In the genomic region with DNA sequence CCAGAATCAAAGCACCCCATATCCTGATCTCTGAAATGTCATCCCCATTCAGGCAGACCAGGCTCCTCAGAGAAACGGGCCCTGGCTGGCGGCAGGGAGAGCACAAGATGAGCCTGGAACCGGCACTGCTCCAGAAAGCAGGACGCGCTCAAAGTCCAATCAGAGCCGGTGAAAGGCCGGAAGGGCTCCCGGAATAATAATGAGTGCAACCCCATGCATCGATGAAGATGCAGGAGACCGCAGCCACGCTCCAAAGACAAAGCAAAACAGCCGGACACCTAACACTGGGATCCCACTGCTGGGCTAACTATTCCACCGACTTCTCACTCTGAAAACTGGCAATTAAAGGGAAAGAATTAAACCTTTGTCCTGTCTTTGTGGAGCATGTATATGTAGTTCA, we compare ENCODE assay signal across 21 cellular contexts.
DNase-seq lines count a peak whose midpoint lies in the region; ATAC-seq, FAIRE-seq and TF ChIP-seq lines count a peak whose summit lies in the region.
"Had no signal": no experiment of that assay in that cellular context is flagged by ENCODE, and none has a peak within 500 bp of the region (broad histone marks: within the 10 kb centered on the region; RNA-seq: fewer than 3 reads in every experiment).

No MANE protein-coding gene starts in this region.

- no peak overlapping the region for H3K23ac ChIP-seq in H1 (ENCODE audit: insufficient read length)

- H3K18ac ChIP-seq in H1 (ENCODE audit: extremely low read depth, low read length): peak overlapping the region; percentile 28; the same call in 1 of the 2 replicates

- H3K4me1 ChIP-seq in H1 (replicated peaks in 1 of 4; ENCODE audit: control insufficient read depth in 3 of 4, insufficient read depth in 4 of 4, low read length in 3 of 4) (peaks cover 5 to 18% (median 13%) of the 10 kb centered on the region in 4 experiments; a peak in 5 of 7 replicates), osteoblast (ENCODE audit: insufficient read depth, low read length) (peaks cover 4% of the 10 kb centered on the region), vagina (no peaks in the 10 kb centered on the region)
- H3K4me1 ChIP-seq: heart right ventricle, thyroid gland had no signal

- POLR2A ChIA-PET in H1 (lab: Charles Lee; ENCODE audit: partially characterized antibody): interaction anchor here (1.7 to 1.8 kb wide), 2 partner anchors 10 to 49 kb away, joined by 4 to 9 read pairs; no protein-coding TSS in a partner anchor

- H3K4me3 ChIP-seq in H7 (ENCODE audit: insufficient read depth, low read depth, low read length) (no peak overlapping the region), H1 (ENCODE audit: extremely low read depth in 1 of 4, insufficient read depth in 2 of 4, low read depth in 3 of 4, low read length in 4 of 4) (peak overlapping the region in 2 of 4 experiments; percentile 22 to 47; a peak in 4 of 8 replicates), osteoblast (ENCODE audit: insufficient read depth, low read length) (no peak overlapping the region), vagina (no peak overlapping the region)
- H3K4me3 ChIP-seq: heart right ventricle, thyroid gland had no signal

- H4K20me1 ChIP-seq in H1 (replicated peaks in 1 of 2; ENCODE audit: control insufficient read depth in 1 of 2, insufficient read depth in 2 of 2, low read length in 2 of 2): no peaks in the 10 kb centered on the region
- no peaks in the 10 kb centered on the region for H4K20me1 ChIP-seq in osteoblast (ENCODE audit: insufficient read depth, low read length)

- WGBS in H1 (ENCODE audit: extremely low coverage in 1 of 2, insufficient coverage in 1 of 2, insufficient read length in 1 of 2, insufficient replicate concordance in 2 of 2, low coverage in 1 of 2, low lambda C conversion rate in 2 of 2, missing lambda C conversion rate in 1 of 2), 2 experiments: 22% methylated on average over 13 of the region's 13 CpGs; no CpG with 5 or more reads in 1 of the 2 experiments

- TF ChIP-seq CTCF in H1 (IDR thresholded peaks at IDR 0.05; ENCODE audit: control extremely low read depth in 1 of 3, insufficient read depth in 1 of 3, low read depth in 1 of 3, low read length in 3 of 3) (no peak), osteoblast (IDR thresholded peaks at IDR 0.05; ENCODE audit: extremely low read depth, low read depth, low read length) (no peak), vagina (IDR thresholded peaks at IDR 0.05) (no peak)

- no peak overlapping the region for H3K56ac ChIP-seq in H1 (replicated peaks; ENCODE audit: insufficient read length, low read depth, low read length)

- no peak overlapping the region for H2BK120ac ChIP-seq in H1 (replicated peaks; ENCODE audit: low read depth, low read length)

- no peaks in the 10 kb centered on the region for H3K79me2 ChIP-seq in H1 (ENCODE audit: control insufficient read depth in 1 of 2, insufficient read depth in 2 of 2, low read length in 2 of 2)
- no peaks in the 10 kb centered on the region for H3K79me2 ChIP-seq in osteoblast (ENCODE audit: insufficient read depth, low read length)

- H3K36me3 ChIP-seq in H7 (replicated peaks; ENCODE audit: control insufficient read depth, insufficient read depth, low read length) (no peaks in the 10 kb centered on the region), H1 (ENCODE audit: control insufficient read depth in 2 of 4, insufficient read depth in 4 of 4, low read length in 3 of 4) (no peaks in the 10 kb centered on the region; a peak in 1 of 8 replicates), osteoblast (ENCODE audit: insufficient read depth, low read length) (no peaks in the 10 kb centered on the region), vagina (no peaks in the 10 kb centered on the region)
- H3K36me3 ChIP-seq: thyroid gland had no signal

- peaks cover 2% of the 10 kb centered on the region; the same call in 1 of the 2 replicates for H3K79me1 ChIP-seq in H1 (ENCODE audit: low read depth, low read length)

- H4K91ac ChIP-seq in H1 (replicated peaks; ENCODE audit: insufficient read length, low read length): no peak overlapping the region

- H2BK20ac ChIP-seq in H1 (ENCODE audit: low read length): no peak overlapping the region; the same call in 1 of the 2 replicates

- intact Hi-C loops in vagina (cut with DNase I): no loop called here

- H3K4me2 ChIP-seq in H1 (ENCODE audit: insufficient read depth in 1 of 2, low read depth in 2 of 2, low read length in 2 of 2) (peak overlapping the region; percentile 65 to 78), osteoblast (ENCODE audit: insufficient read depth, low read length) (no peak overlapping the region)

- H3K23me2 ChIP-seq in H1 (ENCODE audit: low read depth, low read length): no peaks in the 10 kb centered on the region; the same call in 1 of the 2 replicates

- DNase-seq in H7 (peak; percentile 81), H1 (ENCODE audit: low read depth in 1 of 2, low spot score in 2 of 2) (no peak), left lobe of liver (ENCODE audit: low spot score) (no peak), osteoblast (ENCODE audit: insufficient read length, low spot score, missing footprints) (peak; percentile 29), NCI-H526 treated with DMSO at 0.1 percent for 48 hours (lab: John Stamatoyannopoulos, UW) (no peak), vagina (ENCODE audit: extremely low spot score in 2 of 2) (no peak)
- DNase-seq: activated CD4-positive, alpha-beta T cell treated with anti-CD3 and anti-CD28 coated beads for 48 hours; CD8-positive, alpha-beta T cell; DMS79; effector memory CD8-positive, alpha-beta T cell; heart right ventricle; Kasumi-1; NCI-H1105; NCI-H69; right cardiac atrium; SW 1271 had no signal

- TF ChIP-seq POLR2A in H1 (IDR thresholded peaks at IDR 0.05; ENCODE audit: control extremely low read depth in 1 of 2, low read depth in 2 of 2, low read length in 2 of 2): no peak
- TF ChIP-seq POLR2A in vagina (IDR thresholded peaks at IDR 0.05): no peak

- H3K9me3 ChIP-seq in H1 (ENCODE audit: insufficient read depth in 2 of 2, low read depth in 1 of 2, low read length in 1 of 2) (no peaks in the 10 kb centered on the region), osteoblast (ENCODE audit: low read depth, low read length) (no peaks in the 10 kb centered on the region), vagina (no peaks in the 10 kb centered on the region)
- H3K9me3 ChIP-seq: thyroid gland had no signal

- no peak overlapping the region for H3K14ac ChIP-seq in H1 (ENCODE audit: insufficient read length)

- H3K9ac ChIP-seq in H1 (replicated peaks in 1 of 4; ENCODE audit: extremely low read depth in 1 of 4, low read depth in 3 of 4, low read length in 3 of 4): no peak overlapping the region

- no peak overlapping the region for H4K8ac ChIP-seq in H1 (ENCODE audit: extremely low read depth, insufficient read depth, low read length)

- peak overlapping the region; percentile 52; the same call in 1 of the 2 replicates for H2BK5ac ChIP-seq in H1 (ENCODE audit: low read depth, low read length)

- no peak for TF ChIP-seq RAD21 in H1 (IDR thresholded peaks at IDR 0.05 in 1 of 2, conservative IDR thresholded peaks at IDR 0.05 in 1 of 2; ENCODE audit: low read depth in 2 of 2, low read length in 2 of 2)

- H2AFZ ChIP-seq in H1 (ENCODE audit: low read length): no peak overlapping the region
- no peak overlapping the region for H2AFZ ChIP-seq in osteoblast (ENCODE audit: low read length)

- no peak overlapping the region; the same call in 1 of the 2 replicates for H2BK12ac ChIP-seq in H1 (ENCODE audit: low read depth, low read length)

- TF ChIP-seq EP300 in H1 (IDR thresholded peaks at IDR 0.05; ENCODE audit: borderline replicate concordance in 1 of 2, low read depth in 2 of 2, low read length in 2 of 2): no peak

- H3K27me3 ChIP-seq in H7 (ENCODE audit: control insufficient read depth, insufficient read depth, low read length) (no peaks in the 10 kb centered on the region), H1 (replicated peaks in 1 of 4; ENCODE audit: control insufficient read depth in 3 of 4, extremely low read depth in 1 of 4, insufficient read depth in 3 of 4, low read length in 3 of 4) (no peaks in the 10 kb centered on the region; a peak in 1 of 7 replicates), osteoblast (ENCODE audit: insufficient read depth, low read length) (no peaks in the 10 kb centered on the region), vagina (no peaks in the 10 kb centered on the region)
- H3K27me3 ChIP-seq: heart right ventricle, thyroid gland had no signal

- H3K27ac ChIP-seq in H1 (ENCODE audit: low read depth, low read length): no peak overlapping the region
- no peak overlapping the region for H3K27ac ChIP-seq in osteoblast (ENCODE audit: low read depth, low read length)
- H3K27ac ChIP-seq in vagina: no peak overlapping the region
- H3K27ac ChIP-seq: heart right ventricle, thyroid gland had no signal

- H2AK5ac ChIP-seq in H1 (ENCODE audit: low read depth, low read length): 0 out of 2 replicates have a peak overlapping the region, but pooled peaks have one; percentile 10

- FAIRE-seq in H1 (lab: Jason Lieb, UNC): no peak
- FAIRE-seq: keratinocyte had no signal

- CTCF ChIA-PET in H1 (lab: Charles Lee; ENCODE audit: partially characterized antibody): interaction anchor here (1.2 to 1.6 kb wide), 2 partner anchors 44 to 78 kb away, joined by 3 to 5 read pairs; no protein-coding TSS in a partner anchor

- peak; percentile 90 for ATAC-seq in left lobe of liver
- no peak for ATAC-seq in HG03139 (IDR thresholded peaks at IDR 0.05; ENCODE audit: unreplicated experiment)
- ATAC-seq in HG03135 (IDR thresholded peaks at IDR 0.05; ENCODE audit: unreplicated experiment): no peak
- ATAC-seq: CD8-positive, alpha-beta T cell; effector memory CD8-positive, alpha-beta T cell; heart right ventricle; right cardiac atrium; stimulated activated memory B cell treated with anti-CD40 and anti-IgM and Interleukin-4, amounts not matched to agents 10 μg/mL and 1 μg/mL and 100 μg/mL, for 72 hours had no signal

- no peak overlapping the region for H3K4ac ChIP-seq in H1 (replicated peaks; ENCODE audit: insufficient read length, low read depth, low read length)

- no peak overlapping the region for H2BK15ac ChIP-seq in H1 (ENCODE audit: low read length)

- H4K5ac ChIP-seq in H1 (ENCODE audit: insufficient read length, low read depth, low read length): peak overlapping the region; percentile 62

TF ChIP-seq in H1, 55 proteins besides CTCF, POLR2A, EP300 and RAD21:
- TF ChIP-seq SP4 (IDR thresholded peaks at IDR 0.05; ENCODE audit: low read length) (no peak), KDM1A (IDR thresholded peaks at IDR 0.05; ENCODE audit: borderline replicate concordance, low read length) (no peak), SAP30 (IDR thresholded peaks at IDR 0.05; ENCODE audit: insufficient read depth, insufficient replicate concordance, low read length) (no peak), CHD1 (IDR thresholded peaks at IDR 0.05; ENCODE audit: low read depth, low read length) (no peak), ASH2L (IDR thresholded peaks at IDR 0.05; ENCODE audit: low read length) (peak; percentile 41)

Comparison
In these comparisons a context has a peak if more than half of its experiments do, and no peak if none do; other contexts are left out.
1. DNase-seq: peak in H7 (single experiment) and osteoblast (single experiment); none in H1 (0 of 2), left lobe of liver (single experiment), NCI-H526 treated with DMSO at 0.1 percent for 48 hours (single experiment) and vagina (0 of 2).